ENCODE assay signal across 15 cellular contexts in genomic region chr18:61831071-61831470, GRCh38.
A peak's percentile ranks its signal among the peaks of the same experiment; 100 is the strongest.
DNase-seq lines count a peak whose midpoint lies in the region; ATAC-seq and TF ChIP-seq lines count a peak whose summit lies in the region.
"Had no signal": no experiment of that assay in that cellular context is flagged by ENCODE, and none has a peak within 500 bp of the region (broad histone marks: within the 10 kb centered on the region; RNA-seq: fewer than 3 reads in every experiment).

No MANE protein-coding gene starts in this region.

- peaks cover 0 to 8% (median 0%) of the 10 kb centered on the region in 11 donors for H3K9me3 ChIP-seq in heart right ventricle
- no peaks in the 10 kb centered on the region for H3K9me3 ChIP-seq in hepatocyte (ENCODE audit: low read depth)
- H3K9me3 ChIP-seq: SJCRH30 had no signal

- H3K27ac ChIP-seq in heart right ventricle (peak overlapping the region in 4 of 10 donors; percentile 4 to 71 (median 39)), hepatocyte (no peak overlapping the region)
- H3K27ac ChIP-seq: SJCRH30 had no signal

- no peak overlapping the region for H2AFZ ChIP-seq in hepatocyte

- H3K36me3 Mint-ChIP-seq in activated T-helper 1 cell treated with anti-CD3 and anti-CD28 coated beads, Interleukin-12 subunit alpha, Interleukin-12 subunit beta, Interleukin-2, Interleukin-4 antibody, amounts not matched to agents 30 ng/mL and 10 ng/mL and 1 ng/mL, durations not matched to agents 14 hours and 24 hours and 36 hours (ENCODE audit: low read depth), result no peaks in the 10 kb centered on the region
- H3K36me3 Mint-ChIP-seq: activated CD8-positive, alpha-beta memory T cell treated with anti-CD3 and anti-CD28 coated beads, Interleukin-2, amount 10 ng/mL, durations not matched to agents 7 days and 5 days had no signal

- no peak for DNase-seq in heart right ventricle
- DNase-seq in Right ventricle myocardium superior, result no peak
- peak; percentile 37 to 76 for DNase-seq in cardiac fibroblast (ENCODE audit: low read depth in 2 of 2)
- peak; percentile 10 for DNase-seq in hepatocyte (ENCODE audit: low spot score)
- DNase-seq in activated T-helper 1 cell treated with anti-CD3 and anti-CD28 coated beads, Interleukin-12 subunit alpha, Interleukin-12 subunit beta, Interleukin-2, Interleukin-4 antibody, amounts not matched to agents 30 ng/mL and 10 ng/mL and 1 ng/mL, durations not matched to agents 14 hours and 24 hours and 36 hours (ENCODE audit: low spot score), result no peak
- DNase-seq in NCI-H1436 (lab: John Stamatoyannopoulos, UW), result no peak
- DNase-seq in LoVo (ENCODE audit: low spot score), result no peak
- DNase-seq in stimulated activated CD4-positive, alpha-beta T cell treated with anti-CD3 and anti-CD28 coated beads, Interleukin-4, amount 100 ng/mL, for 1 hour, result no peak
- DNase-seq: activated CD8-positive, alpha-beta memory T cell treated with anti-CD3 and anti-CD28 coated beads, Interleukin-2, amount 10 ng/mL, durations not matched to agents 7 days and 5 days; activated effector memory CD4-positive, alpha-beta T cell treated with Interleukin-2 at 50 U/mL for 16 hours; amygdala; NCI-H146; NCI-H446; SJCRH30 had no signal

- H3K4me3 ChIP-seq in heart right ventricle (peak overlapping the region in 2 of 10 donors; percentile 1 to 5), cardiac fibroblast (replicated peaks in 1 of 2; ENCODE audit: low read depth in 2 of 2, low read length in 2 of 2) (peak overlapping the region in 1 of 2 donors; percentile 21), hepatocyte (no peak overlapping the region)
- H3K4me3 ChIP-seq: SJCRH30 had no signal

- no peaks in the 10 kb centered on the region for H3K9me2 ChIP-seq in hepatocyte (replicated peaks; ENCODE audit: insufficient read depth)

- 48 to 58% methylated on average over 6 of the region's 6 CpGs for WGBS in heart right ventricle, 2 donors
- WGBS in hepatocyte (ENCODE audit: low lambda C conversion rate, missing lambda C conversion rate), result 52% methylated on average over 6 of the region's 6 CpGs

- H3K36me3 ChIP-seq in heart right ventricle (no peaks in the 10 kb centered on the region), hepatocyte (replicated peaks; ENCODE audit: insufficient read depth, low read depth) (no peaks in the 10 kb centered on the region)
- H3K36me3 ChIP-seq: SJCRH30 had no signal

- no peaks in the 10 kb centered on the region for H3K9me3 Mint-ChIP-seq in activated T-helper 1 cell treated with anti-CD3 and anti-CD28 coated beads, Interleukin-12 subunit alpha, Interleukin-12 subunit beta, Interleukin-2, Interleukin-4 antibody, amounts not matched to agents 30 ng/mL and 10 ng/mL and 1 ng/mL, durations not matched to agents 14 hours and 24 hours and 36 hours
- H3K9me3 Mint-ChIP-seq: stimulated activated naive CD8-positive, alpha-beta T cell treated with anti-CD3 and anti-CD28 coated beads, Interleukin-15, Interleukin-2, amounts not matched to agents 100 ng/mL and 50 ng/mL, for 24 hours had no signal

- peaks cover 0 to 47% (median 0%) of the 10 kb centered on the region in 7 donors for H3K27me3 ChIP-seq in heart right ventricle
- no peaks in the 10 kb centered on the region for H3K27me3 ChIP-seq in hepatocyte
- H3K27me3 ChIP-seq: SJCRH30 had no signal

- peaks cover 17% of the 10 kb centered on the region for H3K79me2 ChIP-seq in hepatocyte

- peaks cover 11% of the 10 kb centered on the region for H3K4me1 Mint-ChIP-seq in activated T-helper 1 cell treated with anti-CD3 and anti-CD28 coated beads, Interleukin-12 subunit alpha, Interleukin-12 subunit beta, Interleukin-2, Interleukin-4 antibody, amounts not matched to agents 30 ng/mL and 10 ng/mL and 1 ng/mL, durations not matched to agents 14 hours and 24 hours and 36 hours (ENCODE audit: low read depth)

- H4K20me1 ChIP-seq in hepatocyte (ENCODE audit: insufficient read depth, poor library complexity, severe bottlenecking), result no peaks in the 10 kb centered on the region

- no peak overlapping the region for H3K4me3 Mint-ChIP-seq in activated T-helper 1 cell treated with anti-CD3 and anti-CD28 coated beads, Interleukin-12 subunit alpha, Interleukin-12 subunit beta, Interleukin-2, Interleukin-4 antibody, amounts not matched to agents 30 ng/mL and 10 ng/mL and 1 ng/mL, durations not matched to agents 14 hours and 24 hours and 36 hours
- H3K4me3 Mint-ChIP-seq: activated CD8-positive, alpha-beta memory T cell treated with anti-CD3 and anti-CD28 coated beads, Interleukin-2, amount 10 ng/mL, durations not matched to agents 7 days and 5 days; stimulated activated naive CD8-positive, alpha-beta T cell treated with anti-CD3 and anti-CD28 coated beads, Interleukin-15, Interleukin-2, amounts not matched to agents 100 ng/mL and 50 ng/mL, for 24 hours had no signal

- peak in 6 of 8 donors; percentile 31 to 50 (median 42) for ATAC-seq in heart right ventricle
- ATAC-seq in Right ventricle myocardium superior (ENCODE audit: poor library complexity), result no peak
- ATAC-seq: activated CD8-positive, alpha-beta memory T cell treated with anti-CD3 and anti-CD28 coated beads, Interleukin-2, amount 10 ng/mL, durations not matched to agents 7 days and 5 days had no signal

- no peak overlapping the region for H3K27ac Mint-ChIP-seq in activated T-helper 1 cell treated with anti-CD3 and anti-CD28 coated beads, Interleukin-12 subunit alpha, Interleukin-12 subunit beta, Interleukin-2, Interleukin-4 antibody, amounts not matched to agents 30 ng/mL and 10 ng/mL and 1 ng/mL, durations not matched to agents 14 hours and 24 hours and 36 hours
- H3K27ac Mint-ChIP-seq: activated CD8-positive, alpha-beta memory T cell treated with anti-CD3 and anti-CD28 coated beads, Interleukin-2, amount 10 ng/mL, durations not matched to agents 7 days and 5 days; stimulated activated naive CD8-positive, alpha-beta T cell treated with anti-CD3 and anti-CD28 coated beads, Interleukin-15, Interleukin-2, amounts not matched to agents 100 ng/mL and 50 ng/mL, for 24 hours had no signal

- H3K4me2 ChIP-seq in hepatocyte, result peak overlapping the region; percentile 50

- intact Hi-C loops in heart right ventricle (cut with DNase I), result loop anchor here in 2 of 10 donors (5.0 kb wide), 2 partner anchors 56 to 89 kb away; no protein-coding TSS in a partner anchor
- intact Hi-C loops in Right ventricle myocardium superior (cut with DNase I), result no loop called here
- intact Hi-C loops in activated T-helper 1 cell treated with anti-CD3 and anti-CD28 coated beads, Interleukin-12 subunit alpha, Interleukin-12 subunit beta, Interleukin-2, Interleukin-4 antibody, amounts not matched to agents 30 ng/mL and 10 ng/mL and 1 ng/mL, durations not matched to agents 14 hours and 24 hours and 36 hours (cut with micrococcal nuclease), result no loop called here

- TF ChIP-seq CTCF in heart right ventricle (IDR thresholded peaks at IDR 0.05) (no peak), cardiac fibroblast (IDR thresholded peaks at IDR 0.05; ENCODE audit: low read depth, low read length) (no peak), hepatocyte (IDR thresholded peaks at IDR 0.05; ENCODE audit: poor library complexity) (no peak)

- H3K27me3 Mint-ChIP-seq in activated T-helper 1 cell treated with anti-CD3 and anti-CD28 coated beads, Interleukin-12 subunit alpha, Interleukin-12 subunit beta, Interleukin-2, Interleukin-4 antibody, amounts not matched to agents 30 ng/mL and 10 ng/mL and 1 ng/mL, durations not matched to agents 14 hours and 24 hours and 36 hours (ENCODE audit: insufficient read depth), result peaks cover 16% of the 10 kb centered on the region

- peaks cover 3 to 63% (median 28%) of the 10 kb centered on the region in 9 donors for H3K4me1 ChIP-seq in heart right ventricle
- H3K4me1 ChIP-seq in hepatocyte (ENCODE audit: insufficient read depth), result no peaks in the 10 kb centered on the region

Comparison
In these comparisons a context has a peak if more than half of its experiments do, and no peak if none do; other contexts are left out.
1. DNase-seq: peak in cardiac fibroblast (2 of 2) and hepatocyte (single experiment); none in heart right ventricle (0 of 2), Right ventricle myocardium superior (single experiment), activated T-helper 1 cell treated with anti-CD3 and anti-CD28 coated beads, Interleukin-12 subunit alpha, Interleukin-12 subunit beta, Interleukin-2, Interleukin-4 antibody, amounts not matched to agents 30 ng/mL and 10 ng/mL and 1 ng/mL, durations not matched to agents 14 hours and 24 hours and 36 hours (single experiment), NCI-H1436 (single experiment), LoVo (single experiment) and stimulated activated CD4-positive, alpha-beta T cell treated with anti-CD3 and anti-CD28 coated beads, Interleukin-4, amount 100 ng/mL, for 1 hour (single experiment).